Comparison of ENCODE assay signal across 9 cellular contexts in genomic region chr5:114055810-114056476, GRCh38.
DNase-seq lines count a peak whose midpoint lies in the region; ATAC-seq and TF ChIP-seq lines count a peak whose summit lies in the region.
"Had no signal": no experiment of that assay in that cellular context is flagged by ENCODE, and none has a peak within 500 bp of the region (broad histone marks: within the 10 kb centered on the region; RNA-seq: fewer than 3 reads in every experiment).

No MANE protein-coding gene starts in this region.

- CTCF ChIA-PET in mammary epithelial cell (lab: Charles Lee; ENCODE audit: low non-redundant PET) = no interaction called here

- H3K4me1 ChIP-seq in GM23338 (ENCODE audit: insufficient read depth) (peaks cover 19% of the 10 kb centered on the region), gastrocnemius medialis (peaks cover 11 to 18% of the 10 kb centered on the region in 2 donors), mammary epithelial cell (ENCODE audit: insufficient read depth, low read length) (peaks cover 4% of the 10 kb centered on the region)

- H3K36me3 Mint-ChIP-seq in GM23338 (ENCODE audit: low read depth) = no peaks in the 10 kb centered on the region

- H3K27me3 Mint-ChIP-seq in GM23338 (ENCODE audit: insufficient read depth, low read depth, poor library complexity) = peaks cover 25% of the 10 kb centered on the region

- peaks cover 23% of the 10 kb centered on the region for H3K4me1 Mint-ChIP-seq in GM23338

- H3K4me2 ChIP-seq in GM23338 (peak overlapping the region; percentile 99), mammary epithelial cell (ENCODE audit: insufficient read depth, low read depth, low read length) (no peak overlapping the region)

- TF ChIP-seq CTCF in GM23338 (conservative IDR thresholded peaks at IDR 0.05; ENCODE audit: low read depth in 2 of 2) (no peak), brain microvascular endothelial cell (IDR thresholded peaks at IDR 0.05; ENCODE audit: low read depth, low read length, missing control alignments) (no peak), gastrocnemius medialis (IDR thresholded peaks at IDR 0.05 in 4 of 5, conservative IDR thresholded peaks at IDR 0.05 in 1 of 5) (no peak), mammary epithelial cell (conservative IDR thresholded peaks at IDR 0.05 in 1 of 2, IDR thresholded peaks at IDR 0.05 in 1 of 2; ENCODE audit: extremely low read depth in 1 of 2, insufficient read depth in 1 of 2, low read depth in 1 of 2, low read length in 2 of 2) (no peak)

- H3K4me3 ChIP-seq in GM23338 = peak overlapping the region; percentile 86
- peak overlapping the region; percentile 29 for H3K4me3 ChIP-seq in brain microvascular endothelial cell (ENCODE audit: low read depth, low read length)
- H3K4me3 ChIP-seq in iPS-18c (ENCODE audit: insufficient read depth, low read depth, low read length) = peak overlapping the region; percentile 56
- peak overlapping the region; percentile 60 to 67 (median 66) for H3K4me3 ChIP-seq in gastrocnemius medialis
- no peak overlapping the region for H3K4me3 ChIP-seq in mammary epithelial cell (replicated peaks in 1 of 3; ENCODE audit: insufficient read depth in 1 of 3, low read depth in 2 of 3, low read length in 3 of 3)

- H3K36me3 ChIP-seq in GM23338 (ENCODE audit: insufficient read depth) (no peaks in the 10 kb centered on the region), brain microvascular endothelial cell (replicated peaks) (no peaks in the 10 kb centered on the region), gastrocnemius medialis (no peaks in the 10 kb centered on the region), mammary epithelial cell (ENCODE audit: insufficient read depth, low read length) (no peaks in the 10 kb centered on the region)

- no TSS peak for BruUV-seq in mammary epithelial cell (replicated peaks; lab: Mats Ljungman, UMichigan)

- H4K20me1 ChIP-seq in GM23338 (replicated peaks; ENCODE audit: insufficient read depth) (no peaks in the 10 kb centered on the region), mammary epithelial cell (ENCODE audit: insufficient read depth, low read length) (no peaks in the 10 kb centered on the region)

- no peak overlapping the region for H3K27ac Mint-ChIP-seq in GM23338
- H3K27ac Mint-ChIP-seq: activated naive CD4-positive, alpha-beta T cell treated with anti-CD3 and anti-CD28 coated beads for 36 hours had no signal

- TF ChIP-seq POLR2A in gastrocnemius medialis (IDR thresholded peaks at IDR 0.05) = peak in 1 of 2 donors; percentile 11

- dilution Hi-C loops in mammary epithelial cell (cut with HindIII; ENCODE audit: low sequenced_read_pairs) = no loop called here

- in situ Hi-C loops in brain microvascular endothelial cell (cut with HindIII; ENCODE audit: low pct_ligation_motif_present, low sequenced_read_pairs) = no loop called here
- in situ Hi-C loops in gastrocnemius medialis (cut with MboI; ENCODE audit: low sequenced_read_pairs in 4 of 4) = no loop called here
- in situ Hi-C loops in mammary epithelial cell (cut with MboI; ENCODE audit: low sequenced_read_pairs in 2 of 2) = no loop called here

- no peak overlapping the region for H3K9ac ChIP-seq in mammary epithelial cell (ENCODE audit: insufficient read depth, low read length)

- peak overlapping the region; percentile 79 for H3K4me3 Mint-ChIP-seq in GM23338
- H3K4me3 Mint-ChIP-seq: activated naive CD4-positive, alpha-beta T cell treated with anti-CD3 and anti-CD28 coated beads for 36 hours had no signal

- WGBS in mammary epithelial cell (ENCODE audit: low coverage, missing lambda C conversion rate) = 2% methylated on average over 21 of the region's 45 CpGs

- no peak overlapping the region for H3K27ac ChIP-seq in GM23338 (ENCODE audit: low read depth)
- H3K27ac ChIP-seq in brain microvascular endothelial cell = no peak overlapping the region
- peak overlapping the region; percentile 25 to 71 (median 52) for H3K27ac ChIP-seq in gastrocnemius medialis
- H3K27ac ChIP-seq in mammary epithelial cell (ENCODE audit: insufficient read depth, low read depth, low read length) = no peak overlapping the region

- H3K9me3 Mint-ChIP-seq in GM23338 = no peaks in the 10 kb centered on the region

- no peaks in the 10 kb centered on the region for H3F3A ChIP-seq in GM23338 (replicated peaks; ENCODE audit: low read depth)

- ATAC-seq in GM23338 = peak; percentile 75
- peak; percentile 50 to 52 for ATAC-seq in gastrocnemius medialis
- ATAC-seq in GM21786 (IDR thresholded peaks at IDR 0.05; ENCODE audit: unreplicated experiment) = no peak

- DNase-seq in GM23338 (ENCODE audit: low spot score) (peak; percentile 67), brain microvascular endothelial cell (no peak), gastrocnemius medialis (no peak), A172 (ENCODE audit: low spot score) (no peak), mammary epithelial cell (no peak), NCI-H1930 (lab: John Stamatoyannopoulos, UW) (no peak)
- DNase-seq: activated naive CD4-positive, alpha-beta T cell treated with anti-CD3 and anti-CD28 coated beads for 36 hours had no signal

- no peaks in the 10 kb centered on the region for H3K79me2 ChIP-seq in GM23338 (replicated peaks; ENCODE audit: insufficient read depth)
- no peaks in the 10 kb centered on the region for H3K79me2 ChIP-seq in mammary epithelial cell (ENCODE audit: insufficient read depth, low read length)

- H3K9me3 ChIP-seq in iPS-18c (ENCODE audit: control insufficient read depth, insufficient read depth, low read length) = no peaks in the 10 kb centered on the region
- H3K9me3 ChIP-seq in gastrocnemius medialis = no peaks in the 10 kb centered on the region
- H3K9me3 ChIP-seq in mammary epithelial cell (replicated peaks; ENCODE audit: insufficient read depth, low read length) = no peaks in the 10 kb centered on the region

- H2AFZ ChIP-seq in GM23338 (peak overlapping the region; percentile 100), mammary epithelial cell (ENCODE audit: low read depth, low read length) (no peak overlapping the region)

- intact Hi-C loops in gastrocnemius medialis (cut with DNase I; ENCODE audit: low total_unique reads) (no loop called here), mammary epithelial cell (cut with micrococcal nuclease) (no loop called here)

- H3K27me3 ChIP-seq in GM23338 (ENCODE audit: insufficient read depth) (peaks cover 46% of the 10 kb centered on the region), brain microvascular endothelial cell (replicated peaks) (peaks cover 35% of the 10 kb centered on the region), gastrocnemius medialis (no peaks in the 10 kb centered on the region), mammary epithelial cell (ENCODE audit: insufficient read depth, low read length) (peaks cover 24% of the 10 kb centered on the region)

- H3K9me2 ChIP-seq in GM23338 (ENCODE audit: insufficient read depth) = no peaks in the 10 kb centered on the region

TF ChIP-seq in GM23338, 12 proteins besides CTCF, POLR2A, EP300 and RAD21:
- TF ChIP-seq NANOG (IDR thresholded peaks at IDR 0.05; ENCODE audit: borderline replicate concordance) = no peak
- TF ChIP-seq EZH2 (IDR thresholded peaks at IDR 0.05; ENCODE audit: low read depth, unreplicated experiment) = peak; percentile 67

Comparison
In these comparisons a context has a peak if more than half of its experiments do, and no peak if none do; other contexts are left out.
1. H3K27ac ChIP-seq: peak in gastrocnemius medialis (4 of 4); none in GM23338 (single experiment), brain microvascular endothelial cell (single experiment) and mammary epithelial cell (single experiment).
2. H3K4me3 ChIP-seq: peak in GM23338 (single experiment), brain microvascular endothelial cell (single experiment), iPS-18c (single experiment) and gastrocnemius medialis (4 of 4); none in mammary epithelial cell (0 of 3).